Comparison of ENCODE assay signal across 14 cellular contexts in genomic region chr3:43423142-43423541, GRCh38.
A peak's percentile ranks its signal among the peaks of the same experiment; 100 is the strongest.
DNase-seq lines count a peak whose midpoint lies in the region; ATAC-seq and TF ChIP-seq lines count a peak whose summit lies in the region.
"Had no signal": no experiment of that assay in that cellular context is flagged by ENCODE, and none has a peak within 500 bp of the region (broad histone marks: within the 10 kb centered on the region; RNA-seq: fewer than 3 reads in every experiment).

No MANE protein-coding gene starts in this region.

- CTCF ChIA-PET in MCF 10A (lab: Yijun Ruan, JAX): no interaction called here

- ATAC-seq in left lung: peak; percentile 34
- no peak for ATAC-seq in naive thymus-derived CD8-positive, alpha-beta T cell
- no peak for ATAC-seq in GM21723 (IDR thresholded peaks at IDR 0.05; ENCODE audit: unreplicated experiment)
- ATAC-seq: activated CD8-positive, alpha-beta memory T cell treated with anti-CD3 and anti-CD28 coated beads, Interleukin-2, amount 10 ng/mL, durations not matched to agents 7 days and 5 days had no signal

- no peak overlapping the region for H3K4me3 Mint-ChIP-seq in MCF 10A (ENCODE audit: unreplicated experiment)
- no peak overlapping the region for H3K4me3 Mint-ChIP-seq in naive thymus-derived CD8-positive, alpha-beta T cell
- H3K4me3 Mint-ChIP-seq: activated CD8-positive, alpha-beta memory T cell treated with anti-CD3 and anti-CD28 coated beads, Interleukin-2, amount 10 ng/mL, durations not matched to agents 7 days and 5 days; activated naive CD4-positive, alpha-beta T cell treated with anti-CD3 and anti-CD28 coated beads, Interleukin-2, amount 50 U/mL, for 24 hours; endodermal cell had no signal

- H3K36me3 ChIP-seq in breast epithelium (no peaks in the 10 kb centered on the region), brain microvascular endothelial cell (replicated peaks) (no peaks in the 10 kb centered on the region), left lung (no peaks in the 10 kb centered on the region), esophagus squamous epithelium (peaks cover 0 to 4% (median 0%) of the 10 kb centered on the region in 3 donors)

- TF ChIP-seq POLR2A in breast epithelium (IDR thresholded peaks at IDR 0.05) (no peak), esophagus squamous epithelium (IDR thresholded peaks at IDR 0.05) (no peak)

- H3K4me1 Mint-ChIP-seq in MCF 10A (ENCODE audit: insufficient read depth, unreplicated experiment): no peaks in the 10 kb centered on the region
- peaks cover 0 to 2% (median 0%) of the 10 kb centered on the region in 4 donors for H3K4me1 Mint-ChIP-seq in naive thymus-derived CD8-positive, alpha-beta T cell
- H3K4me1 Mint-ChIP-seq: activated CD8-positive, alpha-beta memory T cell treated with anti-CD3 and anti-CD28 coated beads, Interleukin-2, amount 10 ng/mL, durations not matched to agents 7 days and 5 days; activated naive CD4-positive, alpha-beta T cell treated with anti-CD3 and anti-CD28 coated beads, Interleukin-2, amount 50 U/mL, for 24 hours had no signal

- POLR2A ChIA-PET in MCF 10A (lab: Yijun Ruan, JAX): no interaction called here
- POLR2A ChIA-PET in naive thymus-derived CD8-positive, alpha-beta T cell (lab: Charles Lee): no interaction called here

- H3K27ac ChIP-seq in breast epithelium: no peak overlapping the region
- H3K27ac ChIP-seq in brain microvascular endothelial cell: no peak overlapping the region
- H3K27ac ChIP-seq in left lung: peak overlapping the region in 1 of 2 donors; percentile 13
- peak overlapping the region in 1 of 4 donors; percentile 0 for H3K27ac ChIP-seq in esophagus squamous epithelium
- H3K27ac ChIP-seq: PC-9, tibial nerve had no signal

- H3K27ac Mint-ChIP-seq in MCF 10A (ENCODE audit: low read depth, unreplicated experiment): no peak overlapping the region
- no peak overlapping the region for H3K27ac Mint-ChIP-seq in naive thymus-derived CD8-positive, alpha-beta T cell
- H3K27ac Mint-ChIP-seq: activated CD8-positive, alpha-beta memory T cell treated with anti-CD3 and anti-CD28 coated beads, Interleukin-2, amount 10 ng/mL, durations not matched to agents 7 days and 5 days; activated naive CD4-positive, alpha-beta T cell treated with anti-CD3 and anti-CD28 coated beads, Interleukin-2, amount 50 U/mL, for 24 hours; endodermal cell had no signal

- intact Hi-C loops in MCF 10A (cut with micrococcal nuclease) (no loop called here), breast epithelium (cut with DNase I; ENCODE audit: low total_unique reads) (no loop called here), left lung (cut with DNase I) (no loop called here), esophagus squamous epithelium (cut with DNase I) (no loop called here)

- H3K27me3 ChIP-seq in breast epithelium (no peaks in the 10 kb centered on the region), brain microvascular endothelial cell (replicated peaks) (no peaks in the 10 kb centered on the region), left lung (no peaks in the 10 kb centered on the region), esophagus squamous epithelium (no peaks in the 10 kb centered on the region)
- H3K27me3 ChIP-seq: tibial nerve had no signal

- no peaks in the 10 kb centered on the region for H3K9me3 ChIP-seq in breast epithelium
- peaks cover 0 to 12% of the 10 kb centered on the region in 2 donors for H3K9me3 ChIP-seq in left lung
- peaks cover 0 to 10% (median 8%) of the 10 kb centered on the region in 3 donors for H3K9me3 ChIP-seq in esophagus squamous epithelium

- 59 to 90% methylated on average over 2 to 3 of the region's 3 CpGs for WGBS in esophagus squamous epithelium, 2 donors

- no peak overlapping the region for H3K4me3 ChIP-seq in breast epithelium
- H3K4me3 ChIP-seq in brain microvascular endothelial cell (ENCODE audit: low read depth, low read length): no peak overlapping the region
- no peak overlapping the region for H3K4me3 ChIP-seq in left lung
- H3K4me3 ChIP-seq in esophagus squamous epithelium: no peak overlapping the region
- H3K4me3 ChIP-seq: PC-9, tibial nerve had no signal

- TF ChIP-seq CTCF in MCF 10A (IDR thresholded peaks at IDR 0.05; ENCODE audit: unreplicated experiment) (no peak), breast epithelium (IDR thresholded peaks at IDR 0.05) (no peak), brain microvascular endothelial cell (IDR thresholded peaks at IDR 0.05; ENCODE audit: low read depth, low read length, missing control alignments) (no peak), left lung (IDR thresholded peaks at IDR 0.05) (no peak), esophagus squamous epithelium (IDR thresholded peaks at IDR 0.05) (no peak)

- in situ Hi-C loops in brain microvascular endothelial cell (cut with HindIII; ENCODE audit: low pct_ligation_motif_present, low sequenced_read_pairs): no loop called here

- H3K27me3 Mint-ChIP-seq in MCF 10A (ENCODE audit: insufficient read depth, unreplicated experiment): no peaks in the 10 kb centered on the region
- H3K27me3 Mint-ChIP-seq in naive thymus-derived CD8-positive, alpha-beta T cell: no peaks in the 10 kb centered on the region
- H3K27me3 Mint-ChIP-seq: activated CD8-positive, alpha-beta memory T cell treated with anti-CD3 and anti-CD28 coated beads, Interleukin-2, amount 10 ng/mL, durations not matched to agents 7 days and 5 days; activated naive CD4-positive, alpha-beta T cell treated with anti-CD3 and anti-CD28 coated beads, Interleukin-2, amount 50 U/mL, for 24 hours had no signal

- BruUV-seq in MCF 10A (replicated peaks; lab: Mats Ljungman, UMichigan): no TSS peak

- H3K4me1 ChIP-seq in breast epithelium: no peaks in the 10 kb centered on the region
- H3K4me1 ChIP-seq in left lung: peaks cover 0 to 5% of the 10 kb centered on the region in 2 donors
- peaks cover 0 to 6% (median 0%) of the 10 kb centered on the region in 3 donors for H3K4me1 ChIP-seq in esophagus squamous epithelium
- H3K4me1 ChIP-seq: tibial nerve had no signal

- DNase-seq in MCF 10A (ENCODE audit: unreplicated experiment): peak; percentile 7
- no peak for DNase-seq in breast epithelium (ENCODE audit: low spot score in 2 of 2)
- peak; percentile 23 for DNase-seq in brain microvascular endothelial cell
- no peak for DNase-seq in left lung
- DNase-seq in GM19238 (ENCODE audit: insufficient read length, low spot score): no peak
- DNase-seq in naive thymus-derived CD8-positive, alpha-beta T cell: no peak
- DNase-seq in esophagus squamous epithelium (lab: John Stamatoyannopoulos, UW): no peak
- DNase-seq: activated CD8-positive, alpha-beta memory T cell treated with anti-CD3 and anti-CD28 coated beads, Interleukin-2, amount 10 ng/mL, durations not matched to agents 7 days and 5 days; endodermal cell; NCI-H187; PC-9 had no signal

- no peaks in the 10 kb centered on the region for H3K9me3 Mint-ChIP-seq in MCF 10A (ENCODE audit: unreplicated experiment)
- H3K9me3 Mint-ChIP-seq in naive thymus-derived CD8-positive, alpha-beta T cell: peaks cover 0 to 13% (median 7%) of the 10 kb centered on the region in 9 donors
- H3K9me3 Mint-ChIP-seq: activated naive CD4-positive, alpha-beta T cell treated with anti-CD3 and anti-CD28 coated beads, Interleukin-2, amount 50 U/mL, for 24 hours had no signal

- no peaks in the 10 kb centered on the region for H3K36me3 Mint-ChIP-seq in MCF 10A (ENCODE audit: insufficient read depth, unreplicated experiment)
- H3K36me3 Mint-ChIP-seq in naive thymus-derived CD8-positive, alpha-beta T cell: peaks cover 0 to 13% (median 8%) of the 10 kb centered on the region in 3 donors

Comparison
In these comparisons a context has a peak if more than half of its experiments do, and no peak if none do; other contexts are left out.
1. DNase-seq: peak in MCF 10A (single experiment) and brain microvascular endothelial cell (single experiment); none in breast epithelium (0 of 2), left lung (0 of 2), GM19238 (single experiment), naive thymus-derived CD8-positive, alpha-beta T cell (0 of 10) and esophagus squamous epithelium (single experiment).